In genomic region chr3:177185035-177185574, GRCh38 we compare ENCODE assay signal across 1 cellular context.
TF ChIP-seq lines count a peak whose summit lies in the region.

No MANE protein-coding gene starts in this region.

TF ChIP-seq in GM12878, 131 proteins besides CTCF, POLR2A, EP300 and RAD21 (continued from another document):
- no peak for TF ChIP-seq REST (IDR thresholded peaks at IDR 0.05; ENCODE audit: low read depth, low read length)
- TF ChIP-seq ZNF217 (IDR thresholded peaks at IDR 0.05): no peak
- TF ChIP-seq MYC (IDR thresholded peaks at IDR 0.05; ENCODE audit: insufficient read depth, insufficient read length, insufficient replicate concordance, low read length, severe bottlenecking): no peak
- TF ChIP-seq ESRRA (IDR thresholded peaks at IDR 0.05; ENCODE audit: low read length): no peak
- TF ChIP-seq STAT3 (IDR thresholded peaks at IDR 0.05; ENCODE audit: low read depth, low read length): no peak
- TF ChIP-seq POLR2AphosphoS5 (IDR thresholded peaks at IDR 0.05; ENCODE audit: low read length): no peak
- TF ChIP-seq SMAD5 (IDR thresholded peaks at IDR 0.05; ENCODE audit: low read depth): no peak
TF ChIP-seq in GM12878: peak in this region for 0.
